1 cellular context compared by ENCODE assay signal in the genomic region with DNA sequence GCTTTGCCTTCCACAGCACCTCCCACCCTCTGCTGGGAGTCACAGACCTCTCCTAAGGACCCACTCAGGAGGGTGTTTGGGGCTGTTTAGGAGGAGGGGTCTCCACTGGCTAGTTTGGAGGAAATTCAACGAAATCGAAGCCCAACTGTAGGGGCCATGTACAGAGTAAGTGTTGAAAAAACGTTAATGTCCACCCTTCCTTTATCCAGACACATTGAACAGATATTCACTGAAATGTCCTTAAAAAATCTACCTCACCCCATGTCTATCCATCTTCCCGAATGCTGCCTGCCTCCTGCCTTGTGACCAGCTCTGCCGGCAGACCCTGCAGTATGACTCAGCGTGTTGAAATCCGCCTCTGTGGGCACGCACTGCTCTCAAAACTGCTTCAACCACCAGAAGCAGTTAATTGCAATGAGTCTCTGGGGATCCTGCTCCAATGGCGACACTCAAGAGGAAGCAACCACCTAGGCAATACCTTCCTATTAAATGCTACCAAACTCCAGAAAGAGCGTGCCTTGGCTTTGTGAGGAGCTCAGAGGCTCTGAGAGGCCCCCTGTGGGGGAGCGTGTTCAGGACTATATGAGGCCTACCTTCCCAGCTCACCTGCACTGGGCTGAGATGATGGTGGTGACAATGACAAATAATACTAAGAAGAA.
TF ChIP-seq lines count a peak whose summit lies in the region.

No MANE protein-coding gene starts in this region.

TF ChIP-seq in K562, 482 proteins besides CTCF, POLR2A, EP300 and RAD21 (continued from another document and continues in another):
- TF ChIP-seq, protein P1, sequence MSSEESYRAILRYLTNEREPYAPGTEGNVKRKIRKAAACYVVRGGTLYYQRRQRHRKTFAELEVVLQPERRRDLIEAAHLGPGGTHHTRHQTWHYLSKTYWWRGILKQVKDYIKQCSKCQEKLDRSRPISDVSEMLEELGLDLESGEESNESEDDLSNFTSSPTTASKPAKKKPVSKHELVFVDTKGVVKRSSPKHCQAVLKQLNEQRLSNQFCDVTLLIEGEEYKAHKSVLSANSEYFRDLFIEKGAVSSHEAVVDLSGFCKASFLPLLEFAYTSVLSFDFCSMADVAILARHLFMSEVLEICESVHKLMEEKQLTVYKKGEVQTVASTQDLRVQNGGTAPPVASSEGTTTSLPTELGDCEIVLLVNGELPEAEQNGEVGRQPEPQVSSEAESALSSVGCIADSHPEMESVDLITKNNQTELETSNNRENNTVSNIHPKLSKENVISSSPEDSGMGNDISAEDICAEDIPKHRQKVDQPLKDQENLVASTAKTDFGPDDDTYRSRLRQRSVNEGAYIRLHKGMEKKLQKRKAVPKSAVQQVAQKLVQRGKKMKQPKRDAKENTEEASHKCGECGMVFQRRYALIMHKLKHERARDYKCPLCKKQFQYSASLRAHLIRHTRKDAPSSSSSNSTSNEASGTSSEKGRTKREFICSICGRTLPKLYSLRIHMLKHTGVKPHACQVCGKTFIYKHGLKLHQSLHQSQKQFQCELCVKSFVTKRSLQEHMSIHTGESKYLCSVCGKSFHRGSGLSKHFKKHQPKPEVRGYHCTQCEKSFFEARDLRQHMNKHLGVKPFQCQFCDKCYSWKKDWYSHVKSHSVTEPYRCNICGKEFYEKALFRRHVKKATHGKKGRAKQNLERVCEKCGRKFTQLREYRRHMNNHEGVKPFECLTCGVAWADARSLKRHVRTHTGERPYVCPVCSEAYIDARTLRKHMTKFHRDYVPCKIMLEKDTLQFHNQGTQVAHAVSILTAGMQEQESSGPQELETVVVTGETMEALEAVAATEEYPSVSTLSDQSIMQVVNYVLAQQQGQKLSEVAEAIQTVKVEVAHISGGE (CRISPR knock-in tag; IDR thresholded peaks at IDR 0.05): peak in 1 of 3 experiments; percentile 32; a peak in 2 of 6 replicates
- TF ChIP-seq, protein P2, sequence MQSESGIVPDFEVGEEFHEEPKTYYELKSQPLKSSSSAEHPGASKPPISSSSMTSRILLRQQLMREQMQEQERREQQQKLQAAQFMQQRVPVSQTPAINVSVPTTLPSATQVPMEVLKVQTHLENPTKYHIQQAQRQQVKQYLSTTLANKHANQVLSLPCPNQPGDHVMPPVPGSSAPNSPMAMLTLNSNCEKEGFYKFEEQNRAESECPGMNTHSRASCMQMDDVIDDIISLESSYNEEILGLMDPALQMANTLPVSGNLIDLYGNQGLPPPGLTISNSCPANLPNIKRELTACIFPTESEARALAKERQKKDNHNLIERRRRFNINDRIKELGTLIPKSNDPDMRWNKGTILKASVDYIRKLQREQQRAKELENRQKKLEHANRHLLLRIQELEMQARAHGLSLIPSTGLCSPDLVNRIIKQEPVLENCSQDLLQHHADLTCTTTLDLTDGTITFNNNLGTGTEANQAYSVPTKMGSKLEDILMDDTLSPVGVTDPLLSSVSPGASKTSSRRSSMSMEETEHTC (IDR thresholded peaks at IDR 0.05): peak; percentile 65
- peak; percentile 66 for TF ChIP-seq SMARCC2 (IDR thresholded peaks at IDR 0.05; ENCODE audit: low read depth)
- no peak for TF ChIP-seq RHOXF2B (CRISPR knock-in tag; conservative IDR thresholded peaks at IDR 0.05)
- TF ChIP-seq BHLHE40 (IDR thresholded peaks at IDR 0.05; ENCODE audit: low read length): peak; percentile 65
- no peak for TF ChIP-seq SNIP1 (IDR thresholded peaks at IDR 0.05; ENCODE audit: low read depth)
- 0 out of 2 replicates have a peak, but pooled peaks have one; percentile 18 for TF ChIP-seq BCL6 (CRISPR knock-in tag; IDR thresholded peaks at IDR 0.05)
- TF ChIP-seq, protein P3, sequence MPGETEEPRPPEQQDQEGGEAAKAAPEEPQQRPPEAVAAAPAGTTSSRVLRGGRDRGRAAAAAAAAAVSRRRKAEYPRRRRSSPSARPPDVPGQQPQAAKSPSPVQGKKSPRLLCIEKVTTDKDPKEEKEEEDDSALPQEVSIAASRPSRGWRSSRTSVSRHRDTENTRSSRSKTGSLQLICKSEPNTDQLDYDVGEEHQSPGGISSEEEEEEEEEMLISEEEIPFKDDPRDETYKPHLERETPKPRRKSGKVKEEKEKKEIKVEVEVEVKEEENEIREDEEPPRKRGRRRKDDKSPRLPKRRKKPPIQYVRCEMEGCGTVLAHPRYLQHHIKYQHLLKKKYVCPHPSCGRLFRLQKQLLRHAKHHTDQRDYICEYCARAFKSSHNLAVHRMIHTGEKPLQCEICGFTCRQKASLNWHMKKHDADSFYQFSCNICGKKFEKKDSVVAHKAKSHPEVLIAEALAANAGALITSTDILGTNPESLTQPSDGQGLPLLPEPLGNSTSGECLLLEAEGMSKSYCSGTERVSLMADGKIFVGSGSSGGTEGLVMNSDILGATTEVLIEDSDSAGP (CRISPR knock-in tag; IDR thresholded peaks at IDR 0.05): no peak
- no peak for TF ChIP-seq MEF2D (tag; conservative IDR thresholded peaks at IDR 0.05; ENCODE audit: low read depth)
- TF ChIP-seq SLC30A9 (CRISPR knock-in tag; IDR thresholded peaks at IDR 0.05): no peak
- TF ChIP-seq RBBP5 (IDR thresholded peaks at IDR 0.05; ENCODE audit: borderline replicate concordance, insufficient read depth, low read length, poor library complexity, severe bottlenecking): peak; percentile 7
- TF ChIP-seq ZNF146 (CRISPR knock-in tag; IDR thresholded peaks at IDR 0.05; ENCODE audit: unreplicated experiment): no peak
- TF ChIP-seq, protein P4, sequence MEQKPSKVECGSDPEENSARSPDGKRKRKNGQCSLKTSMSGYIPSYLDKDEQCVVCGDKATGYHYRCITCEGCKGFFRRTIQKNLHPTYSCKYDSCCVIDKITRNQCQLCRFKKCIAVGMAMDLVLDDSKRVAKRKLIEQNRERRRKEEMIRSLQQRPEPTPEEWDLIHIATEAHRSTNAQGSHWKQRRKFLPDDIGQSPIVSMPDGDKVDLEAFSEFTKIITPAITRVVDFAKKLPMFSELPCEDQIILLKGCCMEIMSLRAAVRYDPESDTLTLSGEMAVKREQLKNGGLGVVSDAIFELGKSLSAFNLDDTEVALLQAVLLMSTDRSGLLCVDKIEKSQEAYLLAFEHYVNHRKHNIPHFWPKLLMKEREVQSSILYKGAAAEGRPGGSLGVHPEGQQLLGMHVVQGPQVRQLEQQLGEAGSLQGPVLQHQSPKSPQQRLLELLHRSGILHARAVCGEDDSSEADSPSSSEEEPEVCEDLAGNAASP (IDR thresholded peaks at IDR 0.05): no peak
- TF ChIP-seq LCOR (CRISPR knock-in tag; IDR thresholded peaks at IDR 0.05): no peak
- TF ChIP-seq EP400 (IDR thresholded peaks at IDR 0.05): peak; percentile 48; the same call in 1 of the 2 replicates
- TF ChIP-seq TEAD2 (tag; IDR thresholded peaks at IDR 0.05): 0 out of 2 replicates have a peak, but pooled peaks have one; percentile 18
- peak; percentile 90 for TF ChIP-seq C11orf30 (IDR thresholded peaks at IDR 0.05; ENCODE audit: low read depth)
- no peak for TF ChIP-seq ZNF143 (CRISPR knock-in tag; IDR thresholded peaks at IDR 0.05)
- TF ChIP-seq, protein P5, sequence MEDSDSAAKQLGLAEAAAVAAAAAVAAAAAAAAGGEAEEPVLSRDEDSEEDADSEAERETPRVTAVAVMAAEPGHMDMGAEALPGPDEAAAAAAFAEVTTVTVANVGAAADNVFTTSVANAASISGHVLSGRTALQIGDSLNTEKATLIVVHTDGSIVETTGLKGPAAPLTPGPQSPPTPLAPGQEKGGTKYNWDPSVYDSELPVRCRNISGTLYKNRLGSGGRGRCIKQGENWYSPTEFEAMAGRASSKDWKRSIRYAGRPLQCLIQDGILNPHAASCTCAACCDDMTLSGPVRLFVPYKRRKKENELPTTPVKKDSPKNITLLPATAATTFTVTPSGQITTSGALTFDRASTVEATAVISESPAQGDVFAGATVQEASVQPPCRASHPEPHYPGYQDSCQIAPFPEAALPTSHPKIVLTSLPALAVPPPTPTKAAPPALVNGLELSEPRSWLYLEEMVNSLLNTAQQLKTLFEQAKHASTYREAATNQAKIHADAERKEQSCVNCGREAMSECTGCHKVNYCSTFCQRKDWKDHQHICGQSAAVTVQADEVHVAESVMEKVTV (CRISPR knock-in tag; IDR thresholded peaks at IDR 0.05): 0 out of 2 replicates have a peak, but pooled peaks have one; percentile 11
- TF ChIP-seq BRD4 (IDR thresholded peaks at IDR 0.05): peak; percentile 43; the same call in 1 of the 2 replicates
- peak; percentile 69; the same call in 1 of the 2 replicates for TF ChIP-seq ZNF644 (tag; IDR thresholded peaks at IDR 0.05; ENCODE audit: low read depth)
- peak in 1 of 2 experiments; percentile 32; a peak in 1 of 4 replicates for TF ChIP-seq TRIM24 (IDR thresholded peaks at IDR 0.05)
- peak; percentile 69 for TF ChIP-seq MEIS2 (IDR thresholded peaks at IDR 0.05; ENCODE audit: partially characterized antibody)
- TF ChIP-seq NFE2 (IDR thresholded peaks at IDR 0.05; ENCODE audit: low read depth): peak; percentile 97
- peak; percentile 42; the same call in 1 of the 2 replicates for TF ChIP-seq ETV1 (tag; conservative IDR thresholded peaks at IDR 0.05; ENCODE audit: low read depth)
- TF ChIP-seq CBX8 (IDR thresholded peaks at IDR 0.05; ENCODE audit: borderline replicate concordance, extremely low read depth, low read depth, low read length, poor library complexity, severe bottlenecking): no peak
- TF ChIP-seq, protein P6, sequence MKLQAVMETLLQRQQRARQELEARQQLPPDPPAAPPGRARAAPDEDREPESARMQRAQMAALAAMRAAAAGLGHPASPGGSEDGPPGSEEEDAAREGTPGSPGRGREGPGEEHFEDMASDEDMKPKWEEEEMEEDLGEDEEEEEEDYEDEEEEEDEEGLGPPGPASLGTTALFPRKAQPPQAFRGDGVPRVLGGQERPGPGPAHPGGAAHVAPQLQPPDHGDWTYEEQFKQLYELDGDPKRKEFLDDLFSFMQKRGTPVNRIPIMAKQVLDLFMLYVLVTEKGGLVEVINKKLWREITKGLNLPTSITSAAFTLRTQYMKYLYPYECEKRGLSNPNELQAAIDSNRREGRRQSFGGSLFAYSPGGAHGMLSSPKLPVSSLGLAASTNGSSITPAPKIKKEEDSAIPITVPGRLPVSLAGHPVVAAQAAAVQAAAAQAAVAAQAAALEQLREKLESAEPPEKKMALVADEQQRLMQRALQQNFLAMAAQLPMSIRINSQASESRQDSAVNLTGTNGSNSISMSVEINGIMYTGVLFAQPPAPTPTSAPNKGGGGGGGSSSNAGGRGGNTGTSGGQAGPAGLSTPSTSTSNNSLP (IDR thresholded peaks at IDR 0.05; ENCODE audit: borderline replicate concordance, low read depth, low read length): no peak
- no peak for TF ChIP-seq ZNF707 (CRISPR knock-in tag; conservative IDR thresholded peaks at IDR 0.05)
- TF ChIP-seq CBFA2T3 (IDR thresholded peaks at IDR 0.05): peak; percentile 11; the same call in 1 of the 2 replicates
- TF ChIP-seq HOXB6 (CRISPR knock-in tag; IDR thresholded peaks at IDR 0.05; ENCODE audit: borderline replicate concordance): peak; percentile 81; the same call in 1 of the 2 replicates
- TF ChIP-seq, protein P7, sequence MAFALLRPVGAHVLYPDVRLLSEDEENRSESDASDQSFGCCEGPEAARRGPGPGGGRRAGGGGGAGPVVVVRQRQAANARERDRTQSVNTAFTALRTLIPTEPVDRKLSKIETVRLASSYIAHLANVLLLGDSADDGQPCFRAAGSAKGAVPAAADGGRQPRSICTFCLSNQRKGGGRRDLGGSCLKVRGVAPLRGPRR (CRISPR knock-in tag; IDR thresholded peaks at IDR 0.05): peak; percentile 65; the same call in 1 of the 2 replicates
- peak; percentile 73 for TF ChIP-seq ARID1B (IDR thresholded peaks at IDR 0.05)
- TF ChIP-seq, protein P8, sequence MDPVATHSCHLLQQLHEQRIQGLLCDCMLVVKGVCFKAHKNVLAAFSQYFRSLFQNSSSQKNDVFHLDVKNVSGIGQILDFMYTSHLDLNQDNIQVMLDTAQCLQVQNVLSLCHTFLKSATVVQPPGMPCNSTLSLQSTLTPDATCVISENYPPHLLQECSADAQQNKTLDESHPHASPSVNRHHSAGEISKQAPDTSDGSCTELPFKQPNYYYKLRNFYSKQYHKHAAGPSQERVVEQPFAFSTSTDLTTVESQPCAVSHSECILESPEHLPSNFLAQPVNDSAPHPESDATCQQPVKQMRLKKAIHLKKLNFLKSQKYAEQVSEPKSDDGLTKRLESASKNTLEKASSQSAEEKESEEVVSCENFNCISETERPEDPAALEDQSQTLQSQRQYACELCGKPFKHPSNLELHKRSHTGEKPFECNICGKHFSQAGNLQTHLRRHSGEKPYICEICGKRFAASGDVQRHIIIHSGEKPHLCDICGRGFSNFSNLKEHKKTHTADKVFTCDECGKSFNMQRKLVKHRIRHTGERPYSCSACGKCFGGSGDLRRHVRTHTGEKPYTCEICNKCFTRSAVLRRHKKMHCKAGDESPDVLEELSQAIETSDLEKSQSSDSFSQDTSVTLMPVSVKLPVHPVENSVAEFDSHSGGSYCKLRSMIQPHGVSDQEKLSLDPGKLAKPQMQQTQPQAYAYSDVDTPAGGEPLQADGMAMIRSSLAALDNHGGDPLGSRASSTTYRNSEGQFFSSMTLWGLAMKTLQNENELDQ (CRISPR knock-in tag; IDR thresholded peaks at IDR 0.05; ENCODE audit: borderline replicate concordance): no peak
- TF ChIP-seq, protein P9, sequence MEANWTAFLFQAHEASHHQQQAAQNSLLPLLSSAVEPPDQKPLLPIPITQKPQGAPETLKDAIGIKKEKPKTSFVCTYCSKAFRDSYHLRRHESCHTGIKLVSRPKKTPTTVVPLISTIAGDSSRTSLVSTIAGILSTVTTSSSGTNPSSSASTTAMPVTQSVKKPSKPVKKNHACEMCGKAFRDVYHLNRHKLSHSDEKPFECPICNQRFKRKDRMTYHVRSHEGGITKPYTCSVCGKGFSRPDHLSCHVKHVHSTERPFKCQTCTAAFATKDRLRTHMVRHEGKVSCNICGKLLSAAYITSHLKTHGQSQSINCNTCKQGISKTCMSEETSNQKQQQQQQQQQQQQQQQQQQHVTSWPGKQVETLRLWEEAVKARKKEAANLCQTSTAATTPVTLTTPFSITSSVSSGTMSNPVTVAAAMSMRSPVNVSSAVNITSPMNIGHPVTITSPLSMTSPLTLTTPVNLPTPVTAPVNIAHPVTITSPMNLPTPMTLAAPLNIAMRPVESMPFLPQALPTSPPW (CRISPR knock-in tag; IDR thresholded peaks at IDR 0.05): no peak; the same call in 1 of the 2 replicates
- 0 out of 2 replicates have a peak, but pooled peaks have one; percentile 17 for TF ChIP-seq PHTF2 (CRISPR knock-in tag; IDR thresholded peaks at IDR 0.05)
